Comparison of ENCODE assay signal across 8 cellular contexts in genomic region chr16:31382485-31383161, GRCh38. TPM values are rescaled to one million over a fixed set of nuclear protein-coding genes. Genes with fewer than 3 reads are reported as not detected.
A peak's percentile ranks its signal among the peaks of the same experiment; 100 is the strongest.
DNase-seq lines count a peak whose midpoint lies in the region; ATAC-seq, FAIRE-seq and TF ChIP-seq lines count a peak whose summit lies in the region.

No MANE protein-coding gene starts in this region.

- H3K27ac Mint-ChIP-seq in activated CD8-positive, alpha-beta T cell treated with anti-CD3 and anti-CD28 coated beads, Interleukin-2, amount 10 ng/mL, durations not matched to agents 7 days and 5 days = no peak overlapping the region
- H3K27ac Mint-ChIP-seq in stimulated activated naive B cell treated with anti-CD40 and anti-IgM and Interleukin-4, amounts not matched to agents 10 μg/mL and 1 μg/mL and 100 μg/mL, for 72 hours = no peak overlapping the region

- H3K4me1 Mint-ChIP-seq in activated CD8-positive, alpha-beta T cell treated with anti-CD3 and anti-CD28 coated beads, Interleukin-2, amount 10 ng/mL, durations not matched to agents 7 days and 5 days (ENCODE audit: low read depth) = peaks cover 38% of the 10 kb centered on the region
- H3K4me1 Mint-ChIP-seq in stimulated activated naive B cell treated with anti-CD40 and anti-IgM and Interleukin-4, amounts not matched to agents 10 μg/mL and 1 μg/mL and 100 μg/mL, for 72 hours = peaks cover 13 to 14% of the 10 kb centered on the region in 2 donors

- TF ChIP-seq POLR2A in endothelial cell of umbilical vein (IDR thresholded peaks at IDR 0.05; ENCODE audit: low read depth, low read length) = no peak

- no peaks in the 10 kb centered on the region for H3K9me1 ChIP-seq in endothelial cell of umbilical vein (replicated peaks; ENCODE audit: control insufficient read depth, extremely low read depth, insufficient read depth, low read length)

- no peak overlapping the region for H3K9ac ChIP-seq in endothelial cell of umbilical vein (replicated peaks; ENCODE audit: extremely low read depth, insufficient read depth, low read length)

- BruUV-seq in endothelial cell of umbilical vein (replicated peaks; lab: Mats Ljungman, UMichigan) = no TSS peak

- H3K36me3 ChIP-seq in endothelial cell of umbilical vein (ENCODE audit: control insufficient read depth in 2 of 2, extremely low read depth in 1 of 2, insufficient read depth in 2 of 2, low read length in 2 of 2) = no peaks in the 10 kb centered on the region

- H3K9me3 Mint-ChIP-seq in activated CD8-positive, alpha-beta T cell treated with anti-CD3 and anti-CD28 coated beads, Interleukin-2, amount 10 ng/mL, durations not matched to agents 7 days and 5 days (ENCODE audit: insufficient read depth) = no peaks in the 10 kb centered on the region
- H3K9me3 Mint-ChIP-seq in stimulated activated naive B cell treated with anti-CD40 and anti-IgM and Interleukin-4, amounts not matched to agents 10 μg/mL and 1 μg/mL and 100 μg/mL, for 72 hours = no peaks in the 10 kb centered on the region

- no peaks in the 10 kb centered on the region for H3K4me1 ChIP-seq in endothelial cell of umbilical vein (ENCODE audit: control insufficient read depth, extremely low read depth, insufficient read depth, low read length)

- no peaks in the 10 kb centered on the region for H3K9me3 ChIP-seq in endothelial cell of umbilical vein (replicated peaks; ENCODE audit: control insufficient read depth, insufficient read depth, low read length)

- dilution Hi-C loops in endothelial cell of umbilical vein (cut with MboI; ENCODE audit: extremely low pct_ligation_motif_present, low sequenced_read_pairs) = no loop called here

- H3K79me2 ChIP-seq in endothelial cell of umbilical vein (ENCODE audit: control insufficient read depth, insufficient read depth, low read length) = no peaks in the 10 kb centered on the region

- H3K27ac ChIP-seq in endothelial cell of umbilical vein (ENCODE audit: insufficient read depth, low read depth, low read length) = no peak overlapping the region

- POLR2A ChIA-PET in activated CD8-positive, alpha-beta T cell treated with anti-CD3 and anti-CD28 coated beads, Interleukin-2, amount 10 ng/mL, durations not matched to agents 7 days and 5 days (lab: Charles Lee) = interaction anchor here (0.5 kb wide), 1 partner anchor 97 kb away, joined by 3 read pairs; no protein-coding TSS in a partner anchor
- POLR2A ChIA-PET in endothelial cell of umbilical vein (lab: Charles Lee) = interaction anchor here (0.6 to 1.3 kb wide), 2 partner anchors 72 to 202 kb away, joined by 3 to 6 read pairs; partner anchors contain the start of gene FUS

- H4K20me1 ChIP-seq in endothelial cell of umbilical vein (replicated peaks; ENCODE audit: control insufficient read depth, extremely low read depth, insufficient read depth, low read length) = no peaks in the 10 kb centered on the region

- H3K4me2 ChIP-seq in endothelial cell of umbilical vein (ENCODE audit: insufficient read depth, low read length) = no peak overlapping the region

- peaks cover 8% of the 10 kb centered on the region for H3K27me3 Mint-ChIP-seq in activated CD8-positive, alpha-beta T cell treated with anti-CD3 and anti-CD28 coated beads, Interleukin-2, amount 10 ng/mL, durations not matched to agents 7 days and 5 days (ENCODE audit: low read depth)
- peaks cover 10 to 18% of the 10 kb centered on the region in 2 donors for H3K27me3 Mint-ChIP-seq in stimulated activated naive B cell treated with anti-CD40 and anti-IgM and Interleukin-4, amounts not matched to agents 10 μg/mL and 1 μg/mL and 100 μg/mL, for 72 hours

- H2AFZ ChIP-seq in endothelial cell of umbilical vein (ENCODE audit: low read depth, low read length) = no peak overlapping the region

- intact Hi-C loops in endothelial cell of umbilical vein (cut with micrococcal nuclease) = loop anchor here (2.0 kb wide), 1 partner anchor 180 kb away; the partner anchor contains the start of gene PYCARD

- H3K27me3 ChIP-seq in endothelial cell of umbilical vein (ENCODE audit: control insufficient read depth in 2 of 2, insufficient read depth in 2 of 2, low read length in 2 of 2) = no peaks in the 10 kb centered on the region

- DNase-seq in AML-193 (lab: John Stamatoyannopoulos, UW) = peak; percentile 61 to 64
- peak; percentile 62 for DNase-seq in NCI-H69 (lab: John Stamatoyannopoulos, UW)
- peak; percentile 80 for DNase-seq in activated CD8-positive, alpha-beta T cell treated with anti-CD3 and anti-CD28 coated beads, Interleukin-2, amount 10 ng/mL, durations not matched to agents 7 days and 5 days
- DNase-seq in endothelial cell of umbilical vein (ENCODE audit: low read depth, low spot score) = peak; percentile 35
- DNase-seq in myocyte (ENCODE audit: low read depth) = peak; percentile 72
- DNase-seq in stimulated activated naive B cell treated with anti-CD40 and anti-IgM and Interleukin-4, amounts not matched to agents 10 μg/mL and 1 μg/mL and 100 μg/mL, for 72 hours = peak; percentile 43
- no peak for DNase-seq in NCI-H446 treated with DMSO at 0.1 percent for 48 hours (lab: John Stamatoyannopoulos, UW)

- CTCF ChIA-PET in activated CD8-positive, alpha-beta T cell treated with anti-CD3 and anti-CD28 coated beads, Interleukin-2, amount 10 ng/mL, durations not matched to agents 7 days and 5 days (lab: Charles Lee) = interaction anchor here (0.6 to 3.6 kb wide), 41 partner anchors 8 to 486 kb away, joined by 3 to 35 read pairs (median 5); partner anchors contain the start of genes ARMC5, COX6A2, ITGAD and ITGAX
- CTCF ChIA-PET in endothelial cell of umbilical vein (lab: Charles Lee) = interaction anchor here (0.6 to 2.7 kb wide), 40 partner anchors 9 to 486 kb away, joined by 3 to 20 read pairs (median 4); partner anchors contain the start of genes HSD3B7, ITGAD, PYCARD and TRIM72

- ATAC-seq in GM19467 (IDR thresholded peaks at IDR 0.05; ENCODE audit: unreplicated experiment) = peak; percentile 56
- peak; percentile 87 for ATAC-seq in activated CD8-positive, alpha-beta T cell treated with anti-CD3 and anti-CD28 coated beads, Interleukin-2, amount 10 ng/mL, durations not matched to agents 7 days and 5 days
- peak; percentile 84 to 90 for ATAC-seq in stimulated activated naive B cell treated with anti-CD40 and anti-IgM and Interleukin-4, amounts not matched to agents 10 μg/mL and 1 μg/mL and 100 μg/mL, for 72 hours (replicated peaks)

- no peak overlapping the region for H3K4me3 Mint-ChIP-seq in activated CD8-positive, alpha-beta T cell treated with anti-CD3 and anti-CD28 coated beads, Interleukin-2, amount 10 ng/mL, durations not matched to agents 7 days and 5 days
- no peak overlapping the region for H3K4me3 Mint-ChIP-seq in stimulated activated naive B cell treated with anti-CD40 and anti-IgM and Interleukin-4, amounts not matched to agents 10 μg/mL and 1 μg/mL and 100 μg/mL, for 72 hours

- TF ChIP-seq CTCF in endothelial cell of umbilical vein (IDR thresholded peaks at IDR 0.05; ENCODE audit: extremely low read depth in 1 of 2, insufficient read depth in 1 of 2, low read depth in 1 of 2, low read length in 2 of 2) = peak; percentile 54 to 80

- H3K4me3 ChIP-seq in endothelial cell of umbilical vein (replicated peaks in 1 of 3; ENCODE audit: insufficient read depth in 1 of 3, low read depth in 1 of 3, low read length in 3 of 3) = no peak overlapping the region

- no peak for FAIRE-seq in endothelial cell of umbilical vein (lab: Jason Lieb, UNC)

- peaks cover 11% of the 10 kb centered on the region for H3K36me3 Mint-ChIP-seq in activated CD8-positive, alpha-beta T cell treated with anti-CD3 and anti-CD28 coated beads, Interleukin-2, amount 10 ng/mL, durations not matched to agents 7 days and 5 days (ENCODE audit: low read depth)
- peaks cover 8 to 10% of the 10 kb centered on the region in 2 donors for H3K36me3 Mint-ChIP-seq in stimulated activated naive B cell treated with anti-CD40 and anti-IgM and Interleukin-4, amounts not matched to agents 10 μg/mL and 1 μg/mL and 100 μg/mL, for 72 hours

RNA-seq across cellular contexts. Expression of gene ITGAD, which starts 10.5 kb away (rescaled TPM):
- total RNA-seq in activated CD8-positive, alpha-beta T cell treated with anti-CD3 and anti-CD28 coated beads, Interleukin-2, amount 10 ng/mL, durations not matched to agents 7 days and 5 days = under 1 TPM; 0.13 to 0.68 TPM
- total RNA-seq in endothelial cell of umbilical vein (not detected in 2 replicates), myocyte (not detected in 2 replicates)
- polyA plus RNA-seq in endothelial cell of umbilical vein = not detected in 2 replicates
- polyA plus RNA-seq in endothelial cell of umbilical vein (2011; cell fraction: cytosol; rRNA removed) = not detected in 2 replicates
- polyA plus RNA-seq in endothelial cell of umbilical vein (2011; cell fraction: nucleus; rRNA removed) = not detected in 2 replicates
- polyA plus RNA-seq in endothelial cell of umbilical vein (2012) = not detected in 2 replicates
- polyA minus RNA-seq in endothelial cell of umbilical vein = not detected in 2 replicates
- not detected for polyA minus RNA-seq in endothelial cell of umbilical vein (2011; cell fraction: cytosol; rRNA and poly(A)+ RNA removed)
- not detected in 2 replicates for polyA minus RNA-seq in endothelial cell of umbilical vein (2011; cell fraction: nucleus; rRNA and poly(A)+ RNA removed)
- 0.14 TPM for polyA plus RNA-seq in myocyte (2012)

RNA-seq across cellular contexts. Expression of gene ITGAX, which starts 27.6 kb away (rescaled TPM):
- 10 to 100 TPM; 22.7 to 25.0 TPM for total RNA-seq in activated CD8-positive, alpha-beta T cell treated with anti-CD3 and anti-CD28 coated beads, Interleukin-2, amount 10 ng/mL, durations not matched to agents 7 days and 5 days
- 0.72 and 1.4 TPM in 2 replicates for total RNA-seq in endothelial cell of umbilical vein
- polyA plus RNA-seq in endothelial cell of umbilical vein = 0.10 and 0.18 TPM in 2 replicates
- 0.30 and 0.32 TPM in 2 replicates for polyA plus RNA-seq in endothelial cell of umbilical vein (2011; cell fraction: cytosol; rRNA removed)
- 0.80 and 0.90 TPM in 2 replicates for polyA plus RNA-seq in endothelial cell of umbilical vein (2011; cell fraction: nucleus; rRNA removed)
- 1.2 TPM in 2 replicates for polyA plus RNA-seq in endothelial cell of umbilical vein (2012)
- 0.15 and 0.32 TPM in 2 replicates for polyA minus RNA-seq in endothelial cell of umbilical vein
- not detected for polyA minus RNA-seq in endothelial cell of umbilical vein (2011; cell fraction: cytosol; rRNA and poly(A)+ RNA removed)
- 0.29 and 0.48 TPM in 2 replicates for polyA minus RNA-seq in endothelial cell of umbilical vein (2011; cell fraction: nucleus; rRNA and poly(A)+ RNA removed)
- total RNA-seq in myocyte = 0.40 TPM in 1 of 2 replicates, not detected in the other
- polyA plus RNA-seq in myocyte (2012) = 0.03 TPM

RNA-seq across cellular contexts. Expression of gene COX6A2, which starts 45.5 kb away (rescaled TPM):
- not detected for total RNA-seq in activated CD8-positive, alpha-beta T cell treated with anti-CD3 and anti-CD28 coated beads, Interleukin-2, amount 10 ng/mL, durations not matched to agents 7 days and 5 days
- total RNA-seq in endothelial cell of umbilical vein = not detected in 2 replicates
- not detected in 2 replicates for polyA plus RNA-seq in endothelial cell of umbilical vein
- not detected in 2 replicates for polyA plus RNA-seq in endothelial cell of umbilical vein (2011; cell fraction: cytosol; rRNA removed)
- not detected in 2 replicates for polyA plus RNA-seq in endothelial cell of umbilical vein (2011; cell fraction: nucleus; rRNA removed)
- not detected in 2 replicates for polyA plus RNA-seq in endothelial cell of umbilical vein (2012)
- not detected in 2 replicates for polyA minus RNA-seq in endothelial cell of umbilical vein
- polyA minus RNA-seq in endothelial cell of umbilical vein (2011; cell fraction: cytosol; rRNA and poly(A)+ RNA removed) = not detected
- not detected in 2 replicates for polyA minus RNA-seq in endothelial cell of umbilical vein (2011; cell fraction: nucleus; rRNA and poly(A)+ RNA removed)
- 68.6 and 227 TPM in 2 replicates for total RNA-seq in myocyte
- polyA plus RNA-seq in myocyte (2012) = 193 TPM

RNA-seq across cellular contexts. Expression of gene ZNF843, which starts 60.0 kb away (rescaled TPM):
- total RNA-seq in activated CD8-positive, alpha-beta T cell treated with anti-CD3 and anti-CD28 coated beads, Interleukin-2, amount 10 ng/mL, durations not matched to agents 7 days and 5 days = under 1 TPM; 0.21 to 0.32 TPM
- 0.16 and 0.24 TPM in 2 replicates for total RNA-seq in endothelial cell of umbilical vein
- polyA plus RNA-seq in endothelial cell of umbilical vein = 0.14 and 0.41 TPM in 2 replicates
- 0.10 and 0.16 TPM in 2 replicates for polyA plus RNA-seq in endothelial cell of umbilical vein (2011; cell fraction: cytosol; rRNA removed)
- polyA plus RNA-seq in endothelial cell of umbilical vein (2011; cell fraction: nucleus; rRNA removed) = 0.14 TPM in 1 of 2 replicates, not detected in the other
- polyA plus RNA-seq in endothelial cell of umbilical vein (2012) = 0.27 and 0.31 TPM in 2 replicates
- polyA minus RNA-seq in endothelial cell of umbilical vein = 0.21 and 0.44 TPM in 2 replicates
- not detected for polyA minus RNA-seq in endothelial cell of umbilical vein (2011; cell fraction: cytosol; rRNA and poly(A)+ RNA removed)
- not detected in 2 replicates for polyA minus RNA-seq in endothelial cell of umbilical vein (2011; cell fraction: nucleus; rRNA and poly(A)+ RNA removed)
- 1.8 and 2.2 TPM in 2 replicates for total RNA-seq in myocyte
- polyA plus RNA-seq in myocyte (2012) = 1.9 TPM

Comparison
In these comparisons a context has a peak if more than half of its experiments do, and no peak if none do; other contexts are left out.
1. RNA of gene COX6A2, which starts 45.5 kb away (total RNA-seq): 68.6 to 227 TPM in myocyte; not detected in activated CD8-positive, alpha-beta T cell treated with anti-CD3 and anti-CD28 coated beads, Interleukin-2, amount 10 ng/mL, durations not matched to agents 7 days and 5 days and not detected in endothelial cell of umbilical vein; every median in the first group is over 10 times any median in the second.
2. Peak in every context shown above with its lines, with median percentiles within 50 percentile points of each other: ATAC-seq.